1 cellular context compared by ENCODE assay signal in genomic region chr12:53300187-53300586, GRCh38.
TF ChIP-seq lines count a peak whose summit lies in the region.

No MANE protein-coding gene starts in this region.

TF ChIP-seq in HCT116, 20 proteins besides CTCF, POLR2A, EP300 and RAD21 (continued from another document):
- no peak for TF ChIP-seq REST (IDR thresholded peaks at IDR 0.05; ENCODE audit: low read depth)
- TF ChIP-seq EZH2 (IDR thresholded peaks at IDR 0.05), result no peak
